ENCODE assay signal across 8 cellular contexts in genomic region chr5:151075698-151076331, GRCh38. TPM values are rescaled to one million over a fixed set of nuclear protein-coding genes. Genes with fewer than 3 reads are reported as not detected.
A peak's percentile ranks its signal among the peaks of the same experiment; 100 is the strongest.
DNase-seq lines count a peak whose midpoint lies in the region; ATAC-seq and TF ChIP-seq lines count a peak whose summit lies in the region.

No MANE protein-coding gene starts in this region.

- peaks cover 70 to 85% (median 78%) of the 10 kb centered on the region in 3 donors for H3K4me1 Mint-ChIP-seq in T-cell

- no peak for ATAC-seq in T-cell (replicated peaks in 1 of 4)
- no peak for ATAC-seq in HG02885 (IDR thresholded peaks at IDR 0.05; ENCODE audit: poor library complexity, unreplicated experiment)

- POLR2A ChIA-PET in T-cell (lab: Charles Lee) = interaction anchor here in 1 of 2 donors (1.1 kb wide), 1 partner anchor 116 kb away, joined by 3 read pairs; no protein-coding TSS in a partner anchor

- H3K4me3 ChIP-seq in fibroblast of mammary gland (ENCODE audit: control insufficient read depth, low read depth, low read length) (no peak overlapping the region), spleen (peak overlapping the region in 1 of 8 donors; percentile 1)

- WGBS in spleen, 5 donors = 66 to 74% (median 69%) methylated on average over 3 to 5 of the region's 5 CpGs

- peaks cover 56 to 97% (median 88%) of the 10 kb centered on the region in 6 donors for H3K4me1 ChIP-seq in spleen

- peak; percentile 51 for DNase-seq in activated CD4-positive, CD25-positive, alpha-beta regulatory T cell treated with anti-CD3 and anti-CD28 coated beads, Interleukin-2, amount 50 U/mL, for 72 hours
- DNase-seq in activated CD4-positive, CD25-positive, alpha-beta regulatory T cell (lab: John Stamatoyannopoulos, UW) = no peak
- no peak for DNase-seq in T-cell
- DNase-seq in fibroblast of mammary gland (ENCODE audit: low read depth) = peak; percentile 52
- peak; percentile 68 for DNase-seq in spleen
- DNase-seq in NCI-H2196 (lab: John Stamatoyannopoulos, UW; ENCODE audit: unreplicated experiment) = no peak
- DNase-seq in NCI-H1105 treated with DMSO at 0.1 percent for 48 hours (lab: John Stamatoyannopoulos, UW) = no peak

- peaks cover 44% of the 10 kb centered on the region for H3K36me3 Mint-ChIP-seq in T-cell

- intact Hi-C loops in spleen (cut with DNase I; ENCODE audit: low total_unique reads) = no loop called here

- peaks cover 0 to 79% (median 2%) of the 10 kb centered on the region in 6 donors for H3K36me3 ChIP-seq in spleen

- H3K27ac ChIP-seq in spleen = peak overlapping the region in 7 of 8 donors; percentile 12 to 98 (median 55)

- no peak for TF ChIP-seq CTCF in fibroblast of mammary gland (conservative IDR thresholded peaks at IDR 0.05; ENCODE audit: control insufficient read depth, insufficient read depth, low read depth, low read length)
- TF ChIP-seq CTCF in spleen (IDR thresholded peaks at IDR 0.05 in 8 of 11, conservative IDR thresholded peaks at IDR 0.05 in 3 of 11) = no peak

- H3K4me3 Mint-ChIP-seq in T-cell = peak overlapping the region; percentile 15 to 85 (median 31)

- no peak for TF ChIP-seq POLR2A in spleen (IDR thresholded peaks at IDR 0.05)

- CTCF ChIA-PET in T-cell (lab: Charles Lee) = interaction anchor here in 1 of 2 donors (2.0 kb wide), 1 partner anchor 40 kb away, joined by 6 read pairs; no protein-coding TSS in a partner anchor

- H3K27ac Mint-ChIP-seq in T-cell = peak overlapping the region; percentile 66 to 77

- no peaks in the 10 kb centered on the region for H3K27me3 ChIP-seq in spleen (replicated peaks in 1 of 7)

- no peaks in the 10 kb centered on the region for H3K27me3 Mint-ChIP-seq in T-cell

- H3K9me3 Mint-ChIP-seq in T-cell = no peaks in the 10 kb centered on the region

- no peaks in the 10 kb centered on the region for H3K9me3 ChIP-seq in spleen

RNA-seq across cellular contexts. Expression of gene TNIP1, which starts 5.0 kb away (rescaled TPM):
- total RNA-seq in T-cell = 100 to 1,000 TPM; 118 to 211 (median 170) TPM
- total RNA-seq in spleen = 100 to 1,000 TPM; 179 to 260 (median 218) TPM
- polyA plus RNA-seq in spleen = 100 to 1,000 TPM in 1 of 3 donors, 10 to 100 TPM in 2; 67.7 to 149 (median 95.9) TPM

RNA-seq across cellular contexts. Expression of gene GPX3, which starts 55.4 kb away (rescaled TPM):
- total RNA-seq in T-cell = 1 to 10 TPM in 2 of 5 donors, under 1 TPM in 1, not detected in 2; 0.49 to 1.6 (median 1.4) TPM
- 100 to 1,000 TPM in 6 of 7 donors, 10 to 100 TPM in 1; 78.7 to 886 (median 416) TPM for total RNA-seq in spleen
- 100 to 1,000 TPM; 158 to 261 (median 256) TPM for polyA plus RNA-seq in spleen

Comparison
In these comparisons a context has a peak if more than half of its experiments do, and no peak if none do; other contexts are left out.
1. DNase-seq: peak in activated CD4-positive, CD25-positive, alpha-beta regulatory T cell treated with anti-CD3 and anti-CD28 coated beads, Interleukin-2, amount 50 U/mL, for 72 hours (single experiment), fibroblast of mammary gland (single experiment) and spleen (single experiment); none in activated CD4-positive, CD25-positive, alpha-beta regulatory T cell (0 of 4), T-cell (0 of 34), NCI-H2196 (single experiment) and NCI-H1105 treated with DMSO at 0.1 percent for 48 hours (single experiment).
2. RNA of gene GPX3, which starts 55.4 kb away (total RNA-seq): 78.7 to 886 TPM in spleen; 0.49 to 1.6 TPM in T-cell; every median in the first group is over 10 times any median in the second.